ENCODE assay signal across 8 cellular contexts in the genomic region with DNA sequence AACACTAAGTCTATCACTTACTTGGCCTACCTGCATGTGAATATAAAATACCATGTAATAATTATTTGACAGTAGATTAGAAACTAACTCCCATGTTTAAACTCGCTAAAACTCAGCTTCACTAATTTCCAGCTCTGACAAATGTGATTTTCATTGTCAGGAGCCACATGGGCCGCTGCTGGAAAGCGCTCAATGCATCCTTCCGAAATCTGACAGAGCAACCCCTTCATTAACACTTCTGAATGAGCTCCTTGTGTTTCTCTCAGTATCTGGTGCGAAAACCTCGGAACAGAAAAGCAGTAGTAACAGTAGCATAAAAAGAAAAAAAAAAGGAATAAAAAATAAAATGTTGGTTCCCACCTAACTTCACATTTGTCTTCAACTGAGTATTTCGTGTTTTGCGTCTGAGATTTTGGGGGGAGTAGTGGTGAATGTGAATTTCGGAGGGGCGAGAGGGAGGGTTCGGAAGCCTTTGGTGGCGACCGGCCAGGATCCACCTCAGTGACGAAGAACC. TPM values are rescaled to one million over a fixed set of nuclear protein-coding genes. Genes with fewer than 3 reads are reported as not detected.
A peak's percentile ranks its signal among the peaks of the same experiment; 100 is the strongest.
DNase-seq lines count a peak whose midpoint lies in the region; ATAC-seq, FAIRE-seq and TF ChIP-seq lines count a peak whose summit lies in the region.

No MANE protein-coding gene starts in this region.

- H3K4me1 Mint-ChIP-seq in osteocyte (ENCODE audit: unreplicated experiment) = peaks cover 16% of the 10 kb centered on the region

- TF ChIP-seq CTCF in fibroblast of lung (conservative IDR thresholded peaks at IDR 0.05 in 1 of 2, IDR thresholded peaks at IDR 0.05 in 1 of 2; ENCODE audit: low read depth in 1 of 2, low read length in 2 of 2) (no peak), osteocyte (IDR thresholded peaks at IDR 0.05) (no peak)

- no peak for ATAC-seq in HG03045 (IDR thresholded peaks at IDR 0.05; ENCODE audit: unreplicated experiment)

- H3K4me3 ChIP-seq in SK-N-MC (peak overlapping the region; percentile 99), fibroblast of lung (replicated peaks in 1 of 4; ENCODE audit: control extremely low read depth in 1 of 4, insufficient read depth in 1 of 4, low read depth in 3 of 4, low read length in 4 of 4) (peak overlapping the region; percentile 92 to 99 (median 92))

- H3K9me3 Mint-ChIP-seq in osteocyte (ENCODE audit: unreplicated experiment) = no peaks in the 10 kb centered on the region

- H3K4me1 ChIP-seq in fibroblast of lung (ENCODE audit: control insufficient read depth, extremely low read depth, insufficient read depth, low read length) = peaks cover 2% of the 10 kb centered on the region

- H3K27me3 ChIP-seq in fibroblast of lung (ENCODE audit: control insufficient read depth, insufficient read depth, low read length) = no peaks in the 10 kb centered on the region

- DNase-seq in DMS79 treated with DMSO at 0.1 percent for 48 hours (lab: John Stamatoyannopoulos, UW) (peak; percentile 55), DMS79 (lab: John Stamatoyannopoulos, UW) (no peak), SK-N-MC (ENCODE audit: low read depth, low spot score) (no peak), fibroblast of lung (ENCODE audit: low read depth in 2 of 2) (peak; percentile 0 to 8), osteocyte (ENCODE audit: extremely low spot score, unreplicated experiment) (no peak), RCC 7860 (ENCODE audit: low spot score) (no peak)
- DNase-seq in effector CD8-positive, alpha-beta T cell (lab: John Stamatoyannopoulos, UW) = no peak

- peak overlapping the region; percentile 90 for H3K27ac Mint-ChIP-seq in osteocyte (ENCODE audit: unreplicated experiment)

- H3K9me3 ChIP-seq in SK-N-MC (ENCODE audit: low read depth, low read length) = no peaks in the 10 kb centered on the region
- H3K9me3 ChIP-seq in fibroblast of lung (ENCODE audit: control insufficient read depth, insufficient read depth, low read depth, low read length) = no peaks in the 10 kb centered on the region

- H3K27ac ChIP-seq in SK-N-MC (peak overlapping the region; percentile 70), fibroblast of lung (ENCODE audit: insufficient read depth, low read length) (peak overlapping the region; percentile 95)

- peak overlapping the region; percentile 94 for H2AFZ ChIP-seq in fibroblast of lung (ENCODE audit: low read length)

- H3K9ac ChIP-seq in SK-N-MC (ENCODE audit: insufficient read length) (peak overlapping the region; percentile 98), fibroblast of lung (ENCODE audit: insufficient read depth, low read length) (peak overlapping the region; percentile 97)

- H3K79me2 ChIP-seq in fibroblast of lung (ENCODE audit: control insufficient read depth, insufficient read depth, low read length) = peaks cover 31% of the 10 kb centered on the region

- H4K20me1 ChIP-seq in fibroblast of lung (ENCODE audit: control insufficient read depth, extremely low read depth, insufficient read depth, low read length) = no peaks in the 10 kb centered on the region

- H3K4me2 ChIP-seq in fibroblast of lung (ENCODE audit: extremely low read depth, insufficient read depth, low read length) = peak overlapping the region; percentile 55

- H3K36me3 ChIP-seq in SK-N-MC (ENCODE audit: insufficient read depth, low read length) = peaks cover 20% of the 10 kb centered on the region
- H3K36me3 ChIP-seq in fibroblast of lung (ENCODE audit: control insufficient read depth, insufficient read depth, low read length) = no peaks in the 10 kb centered on the region

- H3K36me3 Mint-ChIP-seq in osteocyte (ENCODE audit: unreplicated experiment) = peaks cover 17% of the 10 kb centered on the region

- no peaks in the 10 kb centered on the region for H3K27me3 Mint-ChIP-seq in osteocyte (ENCODE audit: unreplicated experiment)

- H3K4me3 Mint-ChIP-seq in osteocyte (ENCODE audit: unreplicated experiment) = peak overlapping the region; percentile 91

- FAIRE-seq in RCC 7860 (lab: Jason Lieb, UNC) = no peak

RNA-seq across cellular contexts. Expression of a gene that starts 0.7 kb away (rescaled TPM):
- 52.1 and 64.4 TPM in 2 replicates for total RNA-seq in fibroblast of lung
- polyA plus RNA-seq in fibroblast of lung = 169 and 215 TPM in 2 replicates
- polyA plus RNA-seq in fibroblast of lung (2012) = 146 and 222 TPM in 2 replicates
- polyA minus RNA-seq in fibroblast of lung (ENCODE audit: low replicate concordance) = 76.2 and 142 TPM in 2 replicates
- total RNA-seq in osteocyte = 84.4 and 102 TPM in 2 replicates

RNA-seq across cellular contexts. Expression of a gene that starts 47.4 kb away (rescaled TPM):
- total RNA-seq in fibroblast of lung = under 0.01 TPM in 2 replicates
- polyA plus RNA-seq in fibroblast of lung = 0.03 TPM in 1 of 2 replicates, not detected in the other
- polyA plus RNA-seq in fibroblast of lung (2012) = 0.46 TPM in 1 of 2 replicates, not detected in the other
- polyA minus RNA-seq in fibroblast of lung (ENCODE audit: low replicate concordance) = not detected in 2 replicates
- total RNA-seq in osteocyte = 0.37 and 0.51 TPM in 2 replicates

RNA-seq across cellular contexts. Expression of a gene that starts 55.2 kb away (rescaled TPM):
- not detected in 2 replicates for total RNA-seq in fibroblast of lung
- not detected in 2 replicates for polyA plus RNA-seq in fibroblast of lung
- not detected in 2 replicates for polyA plus RNA-seq in fibroblast of lung (2012)
- polyA minus RNA-seq in fibroblast of lung (ENCODE audit: low replicate concordance) = not detected in 2 replicates
- total RNA-seq in osteocyte = 0.32 and 0.52 TPM in 2 replicates

Comparison
In these comparisons a context has a peak if more than half of its experiments do, and no peak if none do; other contexts are left out.
1. DNase-seq: peak in DMS79 treated with DMSO at 0.1 percent for 48 hours (single experiment) and fibroblast of lung (2 of 2); none in DMS79 (single experiment), SK-N-MC (single experiment), osteocyte (single experiment), effector CD8-positive, alpha-beta T cell (single experiment) and RCC 7860 (single experiment).